In genomic region chr3:152285509-152285908, GRCh38 we compare ENCODE assay signal across 16 cellular contexts. TPM values are rescaled to one million over a fixed set of nuclear protein-coding genes. Genes with fewer than 3 reads are reported as not detected.
DNase-seq lines count a peak whose midpoint lies in the region; ATAC-seq, FAIRE-seq and TF ChIP-seq lines count a peak whose summit lies in the region.
"Had no signal": no experiment of that assay in that cellular context is flagged by ENCODE, and none has a peak within 500 bp of the region (broad histone marks: within the 10 kb centered on the region; RNA-seq: fewer than 3 reads in every experiment).

No MANE protein-coding gene starts in this region.

- H3K27me3 Mint-ChIP-seq in activated CD4-positive, alpha-beta T cell treated with anti-CD3 and anti-CD28 coated beads, Interleukin-2, amount 10 ng/mL, durations not matched to agents 7 days and 5 days, result no peaks in the 10 kb centered on the region
- no peaks in the 10 kb centered on the region for H3K27me3 Mint-ChIP-seq in IgD-negative memory B cell
- no peaks in the 10 kb centered on the region for H3K27me3 Mint-ChIP-seq in activated naive CD8-positive, alpha-beta T cell treated with anti-CD3 and anti-CD28 coated beads for 36 hours

- H3K4me3 ChIP-seq in gastrocnemius medialis, result no peak overlapping the region
- H3K4me3 ChIP-seq in smooth muscle cell, result no peak overlapping the region
- H3K4me3 ChIP-seq: A549, ovary, upper lobe of right lung had no signal

- DNase-seq in activated CD4-positive, alpha-beta T cell treated with anti-CD3 and anti-CD28 coated beads, Interleukin-2, amount 10 ng/mL, durations not matched to agents 7 days and 5 days, result no peak
- DNase-seq in activated CD4-positive, alpha-beta T cell treated with anti-CD3 and anti-CD28 coated beads for 4 hours, result no peak
- DNase-seq in activated naive CD8-positive, alpha-beta T cell treated with anti-CD3 and anti-CD28 coated beads for 36 hours, result no peak
- DNase-seq in gastrocnemius medialis (no peak), GM12891 (ENCODE audit: insufficient read length, low spot score) (no peak), smooth muscle cell (lab: John Stamatoyannopoulos, UW; ENCODE audit: unreplicated experiment) (no peak)
- no peak for DNase-seq in stimulated activated CD4-positive, alpha-beta T cell treated with anti-CD3 and anti-CD28 coated beads, Interleukin-4, amount 100 ng/mL, for 4 hours
- DNase-seq: anterior cingulate cortex, DND-41, NCI-H69, ovary, upper lobe of right lung had no signal

- H3K27me3 ChIP-seq in gastrocnemius medialis (no peaks in the 10 kb centered on the region), smooth muscle cell (ENCODE audit: low read depth) (no peaks in the 10 kb centered on the region)
- H3K27me3 ChIP-seq: ovary, upper lobe of right lung had no signal

- no peaks in the 10 kb centered on the region for H3K9me3 ChIP-seq in gastrocnemius medialis
- no peaks in the 10 kb centered on the region for H3K9me3 ChIP-seq in smooth muscle cell (replicated peaks; ENCODE audit: low read depth)
- H3K9me3 ChIP-seq: A549, ovary, upper lobe of right lung had no signal

- H3K4me2 ChIP-seq in smooth muscle cell, result no peak overlapping the region
- H3K4me2 ChIP-seq: A549 had no signal

- H3K4me1 Mint-ChIP-seq in activated CD4-positive, alpha-beta T cell treated with anti-CD3 and anti-CD28 coated beads, Interleukin-2, amount 10 ng/mL, durations not matched to agents 7 days and 5 days, result peaks cover 76% of the 10 kb centered on the region
- H3K4me1 Mint-ChIP-seq in IgD-negative memory B cell, result peaks cover 58 to 68% (median 60%) of the 10 kb centered on the region in 3 donors
- H3K4me1 Mint-ChIP-seq in activated naive CD8-positive, alpha-beta T cell treated with anti-CD3 and anti-CD28 coated beads for 36 hours, result peaks cover 72% of the 10 kb centered on the region

- POLR2A ChIA-PET in activated CD4-positive, alpha-beta T cell treated with anti-CD3 and anti-CD28 coated beads, Interleukin-2, amount 10 ng/mL, durations not matched to agents 7 days and 5 days (lab: Charles Lee), result interaction anchor here (1.1 kb wide), 1 partner anchor 43 kb away, joined by 4 read pairs; no protein-coding TSS in a partner anchor

- H3K9me3 Mint-ChIP-seq in activated CD4-positive, alpha-beta T cell treated with anti-CD3 and anti-CD28 coated beads, Interleukin-2, amount 10 ng/mL, durations not matched to agents 7 days and 5 days, result no peaks in the 10 kb centered on the region
- no peaks in the 10 kb centered on the region for H3K9me3 Mint-ChIP-seq in IgD-negative memory B cell
- no peaks in the 10 kb centered on the region for H3K9me3 Mint-ChIP-seq in activated naive CD8-positive, alpha-beta T cell treated with anti-CD3 and anti-CD28 coated beads for 36 hours

- peaks cover 40% of the 10 kb centered on the region for H3K36me3 Mint-ChIP-seq in activated CD4-positive, alpha-beta T cell treated with anti-CD3 and anti-CD28 coated beads, Interleukin-2, amount 10 ng/mL, durations not matched to agents 7 days and 5 days (ENCODE audit: low read depth)
- H3K36me3 Mint-ChIP-seq in IgD-negative memory B cell, result no peaks in the 10 kb centered on the region
- H3K36me3 Mint-ChIP-seq in activated naive CD8-positive, alpha-beta T cell treated with anti-CD3 and anti-CD28 coated beads for 36 hours, result peaks cover 20% of the 10 kb centered on the region

- no peak for FAIRE-seq in GM12891 (lab: Jason Lieb, UNC)
- FAIRE-seq: A549 had no signal

- no peak overlapping the region for H2AFZ ChIP-seq in smooth muscle cell (ENCODE audit: low read depth)

- TF ChIP-seq POLR2A in gastrocnemius medialis (IDR thresholded peaks at IDR 0.05), result no peak
- TF ChIP-seq POLR2A in GM12891 (IDR thresholded peaks at IDR 0.05; ENCODE audit: low read depth, low read length), result no peak

- no peak overlapping the region for H3K9ac ChIP-seq in smooth muscle cell (ENCODE audit: low read depth)

- peaks cover 97% of the 10 kb centered on the region for H3K79me2 ChIP-seq in smooth muscle cell (ENCODE audit: low read depth)

- H3K4me1 ChIP-seq in gastrocnemius medialis (peaks cover 93 to 95% of the 10 kb centered on the region in 2 donors), smooth muscle cell (ENCODE audit: low read depth) (peaks cover 24% of the 10 kb centered on the region)

- H3K36me3 ChIP-seq in gastrocnemius medialis (no peaks in the 10 kb centered on the region), smooth muscle cell (ENCODE audit: low read depth) (no peaks in the 10 kb centered on the region)
- H3K36me3 ChIP-seq: ovary, upper lobe of right lung had no signal

- peak overlapping the region; percentile 34 to 99 (median 96) for H3K27ac ChIP-seq in gastrocnemius medialis
- H3K27ac ChIP-seq in smooth muscle cell (ENCODE audit: low read depth), result no peak overlapping the region
- H3K27ac ChIP-seq: A549, C4-2B, ovary, upper lobe of right lung had no signal

- H3K4me3 Mint-ChIP-seq in activated CD4-positive, alpha-beta T cell treated with anti-CD3 and anti-CD28 coated beads, Interleukin-2, amount 10 ng/mL, durations not matched to agents 7 days and 5 days, result peak overlapping the region; percentile 32
- peak overlapping the region in 1 of 4 donors; percentile 42 for H3K4me3 Mint-ChIP-seq in IgD-negative memory B cell
- H3K4me3 Mint-ChIP-seq in activated naive CD8-positive, alpha-beta T cell treated with anti-CD3 and anti-CD28 coated beads for 36 hours, result peak overlapping the region; percentile 40

- ATAC-seq in gastrocnemius medialis, result no peak
- ATAC-seq: A549, Panc1, upper lobe of right lung had no signal

- over 99% methylated on average over 5 of the region's 5 CpGs for WGBS in smooth muscle cell (ENCODE audit: low lambda C conversion rate)

- CTCF ChIA-PET in activated CD4-positive, alpha-beta T cell treated with anti-CD3 and anti-CD28 coated beads, Interleukin-2, amount 10 ng/mL, durations not matched to agents 7 days and 5 days (lab: Charles Lee), result interaction anchor here (0.6 to 2.1 kb wide), 7 partner anchors 10 to 1542 kb away, joined by 3 to 5 read pairs (median 4); no protein-coding TSS in a partner anchor

- peaks cover 97% of the 10 kb centered on the region for H4K20me1 ChIP-seq in smooth muscle cell (ENCODE audit: low read depth)

- in situ Hi-C loops in gastrocnemius medialis (cut with MboI; ENCODE audit: low sequenced_read_pairs in 4 of 4), result no loop called here

- H3F3A ChIP-seq in smooth muscle cell (ENCODE audit: low read depth), result peaks cover 9% of the 10 kb centered on the region

- TF ChIP-seq CTCF in gastrocnemius medialis (IDR thresholded peaks at IDR 0.05 in 4 of 5, conservative IDR thresholded peaks at IDR 0.05 in 1 of 5), result no peak
- TF ChIP-seq CTCF in smooth muscle cell (IDR thresholded peaks at IDR 0.05; ENCODE audit: borderline replicate concordance, insufficient read depth, poor library complexity, severe bottlenecking), result no peak

- intact Hi-C loops in gastrocnemius medialis (cut with DNase I; ENCODE audit: low total_unique reads), result no loop called here

- peak overlapping the region; percentile 78 for H3K27ac Mint-ChIP-seq in activated CD4-positive, alpha-beta T cell treated with anti-CD3 and anti-CD28 coated beads, Interleukin-2, amount 10 ng/mL, durations not matched to agents 7 days and 5 days
- peak overlapping the region in 2 of 3 donors; percentile 3 to 36 for H3K27ac Mint-ChIP-seq in IgD-negative memory B cell
- H3K27ac Mint-ChIP-seq in activated naive CD8-positive, alpha-beta T cell treated with anti-CD3 and anti-CD28 coated beads for 36 hours, result peak overlapping the region; percentile 84

TF ChIP-seq in GM12891, 5 proteins besides CTCF, POLR2A, EP300 and RAD21:
- TF ChIP-seq TAF1 (IDR thresholded peaks at IDR 0.05; ENCODE audit: low read depth, low read length) (no peak), POLR2AphosphoS5 (IDR thresholded peaks at IDR 0.05; ENCODE audit: low read depth, low read length) (no peak), POU2F2 (IDR thresholded peaks at IDR 0.05; ENCODE audit: low read depth, low read length) (no peak), SPI1 (IDR thresholded peaks at IDR 0.05; ENCODE audit: low read depth, low read length) (no peak), PAX5 (IDR thresholded peaks at IDR 0.05; ENCODE audit: insufficient read depth, low read length, severe bottlenecking) (no peak)

RNA-seq across cellular contexts. Expression of gene MBNL1, which starts 16.8 kb away (rescaled TPM):
- total RNA-seq in activated CD4-positive, alpha-beta T cell treated with anti-CD3 and anti-CD28 coated beads, Interleukin-2, amount 10 ng/mL, durations not matched to agents 7 days and 5 days, result 100 to 1,000 TPM; 437 to 559 TPM
- polyA plus RNA-seq in IgD-negative memory B cell (200 TPM), smooth muscle cell (19.5 and 22.0 TPM in 2 replicates)
- 100 to 1,000 TPM; 385 to 392 TPM for total RNA-seq in activated naive CD8-positive, alpha-beta T cell treated with anti-CD3 and anti-CD28 coated beads for 36 hours
- total RNA-seq in gastrocnemius medialis (100 to 1,000 TPM; 519 to 597 (median 557) TPM), smooth muscle cell (126 and 128 TPM in 2 replicates)
- polyA plus RNA-seq in GM12891 (2012; ENCODE audit: low read depth, missing spikeins), result 103 TPM

Comparison
In these comparisons a context has a peak if more than half of its experiments do, and no peak if none do; other contexts are left out.
1. H3K27ac Mint-ChIP-seq: peak in every context shown above with its lines; median percentile 84 in activated naive CD8-positive, alpha-beta T cell treated with anti-CD3 and anti-CD28 coated beads for 36 hours; 78 in activated CD4-positive, alpha-beta T cell treated with anti-CD3 and anti-CD28 coated beads, Interleukin-2, amount 10 ng/mL, durations not matched to agents 7 days and 5 days; 20 in IgD-negative memory B cell.